Comparison of ENCODE assay signal across 24 cellular contexts in the genomic region with DNA sequence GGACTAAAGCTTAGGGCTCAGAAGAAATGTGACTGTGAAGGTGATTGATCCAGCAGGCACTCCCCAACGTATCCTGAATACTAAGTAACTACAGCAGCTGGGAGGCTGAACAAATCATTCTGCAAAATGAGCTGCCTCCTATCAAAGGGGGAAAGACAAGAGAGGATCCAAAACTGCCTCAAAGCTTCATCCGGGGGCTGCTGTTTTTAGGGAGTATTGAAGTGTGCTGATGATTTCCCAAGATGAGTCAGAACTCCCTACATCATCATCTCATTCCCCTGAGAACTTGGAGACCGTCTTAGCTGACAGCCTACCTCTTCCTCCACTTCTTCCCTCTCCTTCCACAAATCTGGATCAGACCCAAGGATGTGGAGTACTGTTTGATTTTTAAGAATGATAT.
"Had no signal": no experiment of that assay in that cellular context is flagged by ENCODE, and none has a peak within 500 bp of the region (broad histone marks: within the 10 kb centered on the region; RNA-seq: fewer than 3 reads in every experiment).

No MANE protein-coding gene starts in this region.

- ATAC-seq: activated T-helper 17 cell treated with anti-CD3 and anti-CD28 coated beads, Interleukin-2, amount 50 U/mL, for 72 hours; T-helper 17 cell had no signal

- H3K27me3 Mint-ChIP-seq: brain had no signal

- H3K4me3 ChIP-seq: MG63, Peyer's patch had no signal

- H3K27ac Mint-ChIP-seq: activated B cell treated with CpG ODN at 0.5 μM for 24 hours; activated CD4-positive, alpha-beta memory T cell treated with anti-CD3 and anti-CD28 coated beads, Interleukin-2, amount 10 ng/mL, durations not matched to agents 7 days and 5 days; activated CD4-positive, alpha-beta T cell treated with anti-CD3 and anti-CD28 coated beads, Interleukin-2, amount 10 ng/mL, durations not matched to agents 7 days and 5 days; activated naive CD4-positive, alpha-beta T cell treated with anti-CD3 and anti-CD28 coated beads for 36 hours; activated naive CD8-positive, alpha-beta T cell; activated T-helper 17 cell treated with anti-CD3 and anti-CD28 coated beads, Interleukin-2, amount 50 U/mL, for 72 hours; T-helper 17 cell had no signal

- H3K4me1 Mint-ChIP-seq: activated B cell treated with CpG ODN at 0.5 μM for 24 hours; activated CD4-positive, alpha-beta memory T cell treated with anti-CD3 and anti-CD28 coated beads, Interleukin-2, amount 10 ng/mL, durations not matched to agents 7 days and 5 days; activated CD4-positive, alpha-beta T cell treated with anti-CD3 and anti-CD28 coated beads, Interleukin-2, amount 10 ng/mL, durations not matched to agents 7 days and 5 days; activated T-helper 17 cell treated with anti-CD3 and anti-CD28 coated beads, Interleukin-2, amount 50 U/mL, for 72 hours; brain had no signal

- H3K4me3 Mint-ChIP-seq: activated B cell treated with CpG ODN at 0.5 μM for 24 hours; activated CD4-positive, alpha-beta memory T cell treated with anti-CD3 and anti-CD28 coated beads, Interleukin-2, amount 10 ng/mL, durations not matched to agents 7 days and 5 days; activated CD4-positive, alpha-beta T cell treated with anti-CD3 and anti-CD28 coated beads, Interleukin-2, amount 10 ng/mL, durations not matched to agents 7 days and 5 days; activated naive CD4-positive, alpha-beta T cell treated with anti-CD3 and anti-CD28 coated beads for 36 hours; activated naive CD8-positive, alpha-beta T cell; activated T-helper 17 cell treated with anti-CD3 and anti-CD28 coated beads, Interleukin-2, amount 50 U/mL, for 72 hours; brain; T-helper 17 cell had no signal

- H3K36me3 Mint-ChIP-seq: activated naive CD8-positive, alpha-beta T cell; brain had no signal

- H3K9me3 Mint-ChIP-seq: activated B cell treated with CpG ODN at 0.5 μM for 24 hours; activated CD4-positive, alpha-beta memory T cell treated with anti-CD3 and anti-CD28 coated beads, Interleukin-2, amount 10 ng/mL, durations not matched to agents 7 days and 5 days; activated CD4-positive, alpha-beta T cell treated with anti-CD3 and anti-CD28 coated beads, Interleukin-2, amount 10 ng/mL, durations not matched to agents 7 days and 5 days; activated naive CD4-positive, alpha-beta T cell treated with anti-CD3 and anti-CD28 coated beads for 36 hours; activated T-helper 17 cell treated with anti-CD3 and anti-CD28 coated beads, Interleukin-2, amount 50 U/mL, for 72 hours had no signal

- DNase-seq: activated B cell treated with CpG ODN at 0.5 μM for 24 hours; activated CD4-positive, alpha-beta memory T cell treated with anti-CD3 and anti-CD28 coated beads, Interleukin-2, amount 10 ng/mL, durations not matched to agents 7 days and 5 days; activated CD4-positive, alpha-beta T cell treated with anti-CD3 and anti-CD28 coated beads, Interleukin-2, amount 10 ng/mL, durations not matched to agents 7 days and 5 days; activated gamma-delta T cell; activated naive CD4-positive, alpha-beta T cell treated with anti-CD3 and anti-CD28 coated beads for 36 hours; activated T-cell treated with anti-CD3 and anti-CD28 coated beads for 4 hours; activated T-cell treated with anti-CD3 and anti-CD28 coated beads, Interleukin-2, amount 50 U/mL, for 48 hours; amygdala; MG63; MV-4-11; NCI-H1092 treated with DMSO at 0.1 percent for 48 hours; NCI-H1417 treated with DMSO at 0.1 percent for 48 hours; NCI-H1694; NCI-H2029 treated with DMSO at 0.1 percent for 48 hours; NCI-H345; NCI-H510A; NCI-H526 treated with DMSO at 0.1 percent for 48 hours; Peyer's patch; SHP77 treated with DMSO at 0.1 percent for 48 hours; T-helper 17 cell; T-helper 9 cell had no signal
